In genomic region chr1:147600119-147601111, GRCh38 we compare ENCODE assay signal across 8 cellular contexts. TPM values are rescaled to one million over a fixed set of nuclear protein-coding genes. Genes with fewer than 3 reads are reported as not detected.
DNase-seq lines count a peak whose midpoint lies in the region; ATAC-seq and TF ChIP-seq lines count a peak whose summit lies in the region.

No MANE protein-coding gene starts in this region.

- H3K4ac ChIP-seq in mesendoderm (ENCODE audit: low read depth, low read length) = peak overlapping the region; percentile 90

- H3K18ac ChIP-seq in mesendoderm (ENCODE audit: low read length) = peak overlapping the region; percentile 100

- peak overlapping the region; percentile 61 for H2BK15ac ChIP-seq in mesendoderm (replicated peaks; ENCODE audit: low read depth)

- H3K4me2 ChIP-seq in OCI-LY1 (ENCODE audit: low read length) = peak overlapping the region; percentile 98
- H3K4me2 ChIP-seq in mesendoderm (ENCODE audit: low read length) = peak overlapping the region; percentile 98

- H3K36me3 ChIP-seq in OCI-LY1 (ENCODE audit: insufficient read depth, low read length) (no peaks in the 10 kb centered on the region), mesendoderm (ENCODE audit: control insufficient read depth, insufficient read depth, low read length) (no peaks in the 10 kb centered on the region), upper lobe of right lung (no peaks in the 10 kb centered on the region)

- in situ Hi-C loops in GM13977 (cut with MboI; ENCODE audit: low pct_unique_long_range_greater_than_20kb, low sequenced_read_pairs, unreplicated experiment) = no loop called here

- no peaks in the 10 kb centered on the region for H3F3A ChIP-seq in OCI-LY1 (ENCODE audit: insufficient read depth, low read length)

- no peaks in the 10 kb centered on the region for H3K9me2 ChIP-seq in OCI-LY1 (ENCODE audit: low read depth, low read length)

- H3K27me3 ChIP-seq in OCI-LY1 (ENCODE audit: insufficient read depth, low read length) (no peaks in the 10 kb centered on the region), mesendoderm (ENCODE audit: insufficient read depth, low read length, poor library complexity) (no peaks in the 10 kb centered on the region), upper lobe of right lung (no peaks in the 10 kb centered on the region)

- peak overlapping the region; percentile 68 for H3K4me3 ChIP-seq in AG09309 (ENCODE audit: control insufficient read depth, low read depth, low read length)
- H3K4me3 ChIP-seq in OCI-LY1 (ENCODE audit: low read depth, low read length, poor library complexity, severe bottlenecking) = peak overlapping the region; percentile 80
- peak overlapping the region; percentile 91 for H3K4me3 ChIP-seq in mesendoderm (ENCODE audit: low read length)
- H3K4me3 ChIP-seq in upper lobe of right lung = peak overlapping the region; percentile 87

- WGBS in mesendoderm (ENCODE audit: extremely low coverage, insufficient coverage, low lambda C conversion rate) = no CpG with 5 or more reads among the region's 42 CpGs

- H4K20me1 ChIP-seq in OCI-LY1 (ENCODE audit: insufficient read depth, low read length) = no peaks in the 10 kb centered on the region

- H3K79me2 ChIP-seq in OCI-LY1 (ENCODE audit: insufficient read depth, low read length) = no peaks in the 10 kb centered on the region
- peaks cover 35% of the 10 kb centered on the region for H3K79me2 ChIP-seq in mesendoderm (ENCODE audit: control insufficient read depth, insufficient read depth, low read length)

- H2AK5ac ChIP-seq in mesendoderm (ENCODE audit: low read length) = peak overlapping the region; percentile 60

- peak overlapping the region; percentile 99 for H2BK120ac ChIP-seq in mesendoderm (ENCODE audit: low read depth, low read length)

- peak overlapping the region; percentile 80 for H3K9ac ChIP-seq in OCI-LY1 (ENCODE audit: low read length)
- peak overlapping the region; percentile 95 for H3K9ac ChIP-seq in mesendoderm (ENCODE audit: low read length)

- peak overlapping the region; percentile 76 for H2BK5ac ChIP-seq in mesendoderm (ENCODE audit: low read length)

- peaks cover 15% of the 10 kb centered on the region for H3K79me1 ChIP-seq in mesendoderm (ENCODE audit: low read length)

- peak overlapping the region; percentile 20 for H3K27ac ChIP-seq in OCI-LY1 (ENCODE audit: low read depth, low read length, poor library complexity, severe bottlenecking)
- peak overlapping the region; percentile 82 for H3K27ac ChIP-seq in caudate nucleus (ENCODE audit: low read depth, low read length)
- H3K27ac ChIP-seq in mesendoderm (ENCODE audit: low read depth, low read length) = peak overlapping the region; percentile 91
- H3K27ac ChIP-seq in upper lobe of right lung = peak overlapping the region; percentile 45

- H3K4me1 ChIP-seq in OCI-LY1 (ENCODE audit: insufficient read depth, low read length, severe bottlenecking) (peaks cover 33% of the 10 kb centered on the region), mesendoderm (ENCODE audit: control insufficient read depth, low read depth, low read length) (peaks cover 4% of the 10 kb centered on the region), upper lobe of right lung (peaks cover 12% of the 10 kb centered on the region)

- H2AFZ ChIP-seq in OCI-LY1 (ENCODE audit: low read length) = no peak overlapping the region

- no peak for DNase-seq in AG09309 (ENCODE audit: low read depth)
- no peak for DNase-seq in GM13977 (ENCODE audit: low spot score)
- no peak for DNase-seq in caudate nucleus (lab: John Stamatoyannopoulos, UW)
- peak; percentile 70 for DNase-seq in mesendoderm
- no peak for DNase-seq in upper lobe of right lung
- no peak for DNase-seq in NCI-H2107 treated with DMSO at 0.1 percent for 48 hours (lab: John Stamatoyannopoulos, UW; ENCODE audit: unreplicated experiment)

- no peak overlapping the region for H4K5ac ChIP-seq in mesendoderm (ENCODE audit: low read length)

- TF ChIP-seq CTCF in AG09309 (IDR thresholded peaks at IDR 0.05; ENCODE audit: control insufficient read depth, insufficient read depth, low read depth, low read length, missing control alignments) (no peak), GM13977 (IDR thresholded peaks at IDR 0.05; ENCODE audit: extremely low read depth, insufficient read depth, missing control alignments) (peak; percentile 58), OCI-LY1 (IDR thresholded peaks at IDR 0.05; ENCODE audit: low read length) (no peak), upper lobe of right lung (IDR thresholded peaks at IDR 0.05) (no peak)

- H3K9me3 ChIP-seq in OCI-LY1 (ENCODE audit: low read length) (no peaks in the 10 kb centered on the region), upper lobe of right lung (no peaks in the 10 kb centered on the region)

- peak overlapping the region; percentile 78 for H4K8ac ChIP-seq in mesendoderm (ENCODE audit: low read depth, low read length)

- no peak overlapping the region for H3K23ac ChIP-seq in mesendoderm (ENCODE audit: low read length)

- intact Hi-C loops in upper lobe of right lung (cut with DNase I) = no loop called here

- ATAC-seq in upper lobe of right lung (no peak), HG02571 (IDR thresholded peaks at IDR 0.05; ENCODE audit: unreplicated experiment) (no peak)

- peak overlapping the region; percentile 93 for H3K56ac ChIP-seq in mesendoderm (ENCODE audit: low read length)

RNA-seq across cellular contexts. Expression of gene BCL9, which starts 59.1 kb away (rescaled TPM):
- polyA plus RNA-seq in mesendoderm (2013, experiment 1 of 2) = 35.3 TPM
- 36.2 TPM for polyA plus RNA-seq in mesendoderm (2013, experiment 2 of 2)
- 13.7 TPM for total RNA-seq in upper lobe of right lung

Comparison
In these comparisons a context has a peak if more than half of its experiments do, and no peak if none do; other contexts are left out.
1. H3K27ac ChIP-seq: peak in every context shown above with its lines; median percentile 91 in mesendoderm; 82 in caudate nucleus; 45 in upper lobe of right lung; 20 in OCI-LY1.